ENCODE assay signal across 25 cellular contexts in the genomic region with DNA sequence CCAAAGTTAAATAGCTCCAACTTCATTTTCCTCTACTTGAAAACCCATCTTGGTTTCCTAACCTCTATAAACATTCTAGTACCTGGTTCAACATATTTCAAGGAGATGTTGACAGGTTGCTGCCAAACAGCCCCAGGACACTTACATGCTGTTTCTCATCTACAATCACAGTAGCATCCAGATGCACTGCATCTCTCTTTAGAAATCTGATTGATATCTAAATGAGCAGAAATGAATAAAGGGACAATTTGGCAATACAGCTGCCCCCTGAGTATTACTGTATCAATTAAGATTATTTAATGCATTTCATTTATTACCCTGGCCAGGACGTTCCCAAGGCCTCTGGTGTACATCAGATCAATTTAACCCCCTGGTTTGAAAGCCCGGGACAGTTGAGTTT.
"Had no signal": no experiment of that assay in that cellular context is flagged by ENCODE, and none has a peak within 500 bp of the region (broad histone marks: within the 10 kb centered on the region; RNA-seq: fewer than 3 reads in every experiment).

No MANE protein-coding gene starts in this region.

- DNase-seq: dermis blood vessel endothelial cell; effector memory CD4-positive, alpha-beta T cell; foreskin keratinocyte; heart left ventricle; left cardiac atrium; left lung; mesenchymal stem cell; mucosa of descending colon; naive B cell; right lobe of liver; small intestine; stimulated activated CD4-positive, alpha-beta T cell treated with anti-CD3 and anti-CD28 coated beads, Interleukin-15, amount 100 ng/mL, for 24 hours; stimulated activated CD4-positive, alpha-beta T cell treated with anti-CD3 and anti-CD28 coated beads, Interleukin-2, amount 100 ng/mL, for 48 hours; stimulated activated naive CD4-positive, alpha-beta T cell; stimulated activated naive CD8-positive, alpha-beta T cell treated with anti-CD3 and anti-CD28 coated beads, Interleukin-15, amount 100 ng/mL, for 72 hours; thyroid gland; trophoblast cell had no signal

- FAIRE-seq: endothelial cell of umbilical vein, small intestine had no signal

- H3K9me3 ChIP-seq: esophagus muscularis mucosa, gastroesophageal sphincter, heart left ventricle, left lung, mucosa of descending colon, right lobe of liver, thyroid gland had no signal

- ATAC-seq: foreskin keratinocyte; gastroesophageal sphincter; heart left ventricle; left cardiac atrium; left lung; mucosa of descending colon; natural killer cell treated with Interleukin-12 subunit alpha and Interleukin-12 subunit beta and Interleukin-15 and Interleukin-18, amount 100 ng/mL, for 72 hours; right lobe of liver; stimulated activated naive CD8-positive, alpha-beta T cell treated with anti-CD3 and anti-CD28 coated beads, Interleukin-15, amount 100 ng/mL, for 72 hours had no signal

- H3K9ac ChIP-seq: neural progenitor cell, parathyroid adenoma had no signal

- H3K36me3 ChIP-seq: esophagus muscularis mucosa, gastroesophageal sphincter, heart left ventricle, left lung, neural progenitor cell, right lobe of liver, thyroid gland had no signal

- H2AFZ ChIP-seq: hepatocyte, neural progenitor cell, parathyroid adenoma had no signal

- H3K4me3 ChIP-seq: coronary artery, esophagus muscularis mucosa, gastroesophageal sphincter, heart left ventricle, hepatocyte, left lung, mucosa of descending colon, neural progenitor cell, right lobe of liver, thyroid gland had no signal

- H3K79me2 ChIP-seq: hepatocyte, parathyroid adenoma had no signal

- H3K4me2 ChIP-seq: hepatocyte, neural progenitor cell had no signal

- H3K4me1 ChIP-seq: neural progenitor cell, parathyroid adenoma, right lobe of liver had no signal

- H3K27ac ChIP-seq: coronary artery, esophagus muscularis mucosa, foreskin keratinocyte, heart left ventricle, hepatocyte, left lung, neural progenitor cell, parathyroid adenoma, right lobe of liver had no signal

- H3K27me3 ChIP-seq: esophagus muscularis mucosa, foreskin keratinocyte, gastroesophageal sphincter, heart left ventricle, hepatocyte, neural progenitor cell, right lobe of liver, thyroid gland had no signal
